Comparison of ENCODE assay signal across 14 cellular contexts in genomic region chr5:156758012-156758791, GRCh38.
A peak's percentile ranks its signal among the peaks of the same experiment; 100 is the strongest.
DNase-seq lines count a peak whose midpoint lies in the region; ATAC-seq and TF ChIP-seq lines count a peak whose summit lies in the region.
"Had no signal": no experiment of that assay in that cellular context is flagged by ENCODE, and none has a peak within 500 bp of the region (broad histone marks: within the 10 kb centered on the region; RNA-seq: fewer than 3 reads in every experiment).

No MANE protein-coding gene starts in this region.

- H3K27ac ChIP-seq in left ventricle myocardium inferior (replicated peaks) = peak overlapping the region; percentile 76
- H3K27ac ChIP-seq: BLaER1 treated with 17β-estradiol and CSF1 and Interleukin-3, amounts not matched to agents 10 nM and 100 nM had no signal

- H3K4me3 ChIP-seq in left ventricle myocardium inferior = no peak overlapping the region
- H3K4me3 ChIP-seq: BLaER1 treated with 17β-estradiol and CSF1 and Interleukin-3, amounts not matched to agents 10 nM and 100 nM had no signal

- intact Hi-C loops in Right ventricle myocardium superior (cut with DNase I) = loop anchor here (10.0 kb wide), 1 partner anchor 163 kb away; no protein-coding TSS in a partner anchor
- intact Hi-C loops in cardiac septum (cut with DNase I) = loop anchor here (5.0 kb wide), 1 partner anchor 71 kb away; no protein-coding TSS in a partner anchor
- intact Hi-C loops in left ventricle myocardium inferior (cut with micrococcal nuclease) = no loop called here

- H3K4me1 ChIP-seq in left ventricle myocardium inferior = peaks cover 19% of the 10 kb centered on the region
- H3K4me1 ChIP-seq: BLaER1 treated with 17β-estradiol and CSF1 and Interleukin-3, amounts not matched to agents 10 nM and 100 nM had no signal

- ATAC-seq in Right ventricle myocardium superior (ENCODE audit: poor library complexity) = peak; percentile 70

- no peaks in the 10 kb centered on the region for H3K9me3 ChIP-seq in left ventricle myocardium inferior (replicated peaks)
- H3K9me3 ChIP-seq: BLaER1 treated with 17β-estradiol and CSF1 and Interleukin-3, amounts not matched to agents 10 nM and 100 nM had no signal

- TF ChIP-seq CTCF in left ventricle myocardium inferior (IDR thresholded peaks at IDR 0.05; ENCODE audit: borderline replicate concordance) = no peak

- no peak for DNase-seq in Right ventricle myocardium superior
- no peak for DNase-seq in cardiac septum (ENCODE audit: low spot score)
- DNase-seq in left ventricle myocardium inferior = no peak
- DNase-seq in medulla oblongata (ENCODE audit: extremely low spot score) = peak; percentile 21
- no peak for DNase-seq in NCI-H2227 treated with DMSO at 0.1 percent for 48 hours (lab: John Stamatoyannopoulos, UW)
- DNase-seq in OCI-M1 (lab: John Stamatoyannopoulos, UW) = no peak
- DNase-seq in activated CD4-positive, CD25-positive, alpha-beta regulatory T cell (lab: John Stamatoyannopoulos, UW) = no peak
- DNase-seq: 8988T; AML-193; CD4-positive, CD25-positive, alpha-beta regulatory T cell; DMS53; HCEC 1CT; HFFc6 had no signal

- H3K27me3 ChIP-seq in left ventricle myocardium inferior (ENCODE audit: low read depth) = no peaks in the 10 kb centered on the region
- H3K27me3 ChIP-seq: BLaER1 treated with 17β-estradiol and CSF1 and Interleukin-3, amounts not matched to agents 10 nM and 100 nM had no signal

- no peaks in the 10 kb centered on the region for H3K36me3 ChIP-seq in left ventricle myocardium inferior
- H3K36me3 ChIP-seq: BLaER1 treated with 17β-estradiol and CSF1 and Interleukin-3, amounts not matched to agents 10 nM and 100 nM had no signal
